In the genomic region with DNA sequence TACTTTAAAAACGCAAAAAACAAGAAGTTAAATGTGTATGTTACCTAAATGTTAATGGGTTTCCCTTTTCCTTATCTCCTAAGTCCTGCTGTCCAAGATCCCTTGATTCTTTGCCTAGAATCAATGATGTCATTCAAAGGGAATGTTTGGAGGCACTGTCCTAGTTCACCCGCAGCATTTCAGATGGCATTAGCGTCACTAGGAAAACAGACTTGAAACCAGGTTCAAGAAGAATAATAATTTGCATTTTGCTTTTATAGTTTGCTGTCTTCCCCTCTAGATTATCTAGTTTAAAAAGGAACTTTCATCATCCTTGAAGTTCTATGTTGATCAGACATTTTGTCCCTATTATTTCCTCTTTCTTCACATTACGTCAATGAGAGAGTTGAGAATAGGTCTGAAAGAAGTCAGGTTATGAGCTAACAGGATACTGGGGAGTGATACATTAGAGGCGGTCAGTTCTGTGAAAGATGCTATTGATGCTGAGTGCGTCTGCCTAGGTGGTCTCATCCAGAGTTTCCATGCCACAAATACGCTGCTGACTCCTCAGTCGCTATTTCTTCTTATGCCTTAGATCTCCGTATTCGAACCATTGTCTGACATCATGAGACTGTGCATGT, we compare ENCODE assay signal across 1 cellular context.
TF ChIP-seq lines count a peak whose summit lies in the region.

No MANE protein-coding gene starts in this region.

TF ChIP-seq in WTC11, 78 proteins besides CTCF, POLR2A, EP300 and RAD21 (continued from another document):
- TF ChIP-seq, protein P1, sequence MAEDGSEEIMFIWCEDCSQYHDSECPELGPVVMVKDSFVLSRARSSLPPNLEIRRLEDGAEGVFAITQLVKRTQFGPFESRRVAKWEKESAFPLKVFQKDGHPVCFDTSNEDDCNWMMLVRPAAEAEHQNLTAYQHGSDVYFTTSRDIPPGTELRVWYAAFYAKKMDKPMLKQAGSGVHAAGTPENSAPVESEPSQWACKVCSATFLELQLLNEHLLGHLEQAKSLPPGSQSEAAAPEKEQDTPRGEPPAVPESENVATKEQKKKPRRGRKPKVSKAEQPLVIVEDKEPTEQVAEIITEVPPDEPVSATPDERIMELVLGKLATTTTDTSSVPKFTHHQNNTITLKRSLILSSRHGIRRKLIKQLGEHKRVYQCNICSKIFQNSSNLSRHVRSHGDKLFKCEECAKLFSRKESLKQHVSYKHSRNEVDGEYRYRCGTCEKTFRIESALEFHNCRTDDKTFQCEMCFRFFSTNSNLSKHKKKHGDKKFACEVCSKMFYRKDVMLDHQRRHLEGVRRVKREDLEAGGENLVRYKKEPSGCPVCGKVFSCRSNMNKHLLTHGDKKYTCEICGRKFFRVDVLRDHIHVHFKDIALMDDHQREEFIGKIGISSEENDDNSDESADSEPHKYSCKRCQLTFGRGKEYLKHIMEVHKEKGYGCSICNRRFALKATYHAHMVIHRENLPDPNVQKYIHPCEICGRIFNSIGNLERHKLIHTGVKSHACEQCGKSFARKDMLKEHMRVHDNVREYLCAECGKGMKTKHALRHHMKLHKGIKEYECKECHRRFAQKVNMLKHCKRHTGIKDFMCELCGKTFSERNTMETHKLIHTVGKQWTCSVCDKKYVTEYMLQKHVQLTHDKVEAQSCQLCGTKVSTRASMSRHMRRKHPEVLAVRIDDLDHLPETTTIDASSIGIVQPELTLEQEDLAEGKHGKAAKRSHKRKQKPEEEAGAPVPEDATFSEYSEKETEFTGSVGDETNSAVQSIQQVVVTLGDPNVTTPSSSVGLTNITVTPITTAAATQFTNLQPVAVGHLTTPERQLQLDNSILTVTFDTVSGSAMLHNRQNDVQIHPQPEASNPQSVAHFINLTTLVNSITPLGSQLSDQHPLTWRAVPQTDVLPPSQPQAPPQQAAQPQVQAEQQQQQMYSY (CRISPR knock-in tag; IDR thresholded peaks at IDR 0.05): no peak
- no peak for TF ChIP-seq ELF4 (CRISPR knock-in tag; IDR thresholded peaks at IDR 0.05; ENCODE audit: low read depth)
- TF ChIP-seq, protein P2, sequence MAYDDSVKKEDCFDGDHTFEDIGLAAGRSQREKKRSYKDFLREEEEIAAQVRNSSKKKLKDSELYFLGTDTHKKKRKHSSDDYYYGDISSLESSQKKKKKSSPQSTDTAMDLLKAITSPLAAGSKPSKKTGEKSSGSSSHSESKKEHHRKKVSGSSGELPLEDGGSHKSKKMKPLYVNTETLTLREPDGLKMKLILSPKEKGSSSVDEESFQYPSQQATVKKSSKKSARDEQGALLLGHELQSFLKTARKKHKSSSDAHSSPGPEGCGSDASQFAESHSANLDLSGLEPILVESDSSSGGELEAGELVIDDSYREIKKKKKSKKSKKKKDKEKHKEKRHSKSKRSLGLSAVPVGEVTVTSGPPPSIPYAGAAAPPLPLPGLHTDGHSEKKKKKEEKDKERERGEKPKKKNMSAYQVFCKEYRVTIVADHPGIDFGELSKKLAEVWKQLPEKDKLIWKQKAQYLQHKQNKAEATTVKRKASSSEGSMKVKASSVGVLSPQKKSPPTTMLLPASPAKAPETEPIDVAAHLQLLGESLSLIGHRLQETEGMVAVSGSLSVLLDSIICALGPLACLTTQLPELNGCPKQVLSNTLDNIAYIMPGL (CRISPR knock-in tag; IDR thresholded peaks at IDR 0.05): no peak
- TF ChIP-seq SP1 (CRISPR knock-in tag; conservative IDR thresholded peaks at IDR 0.05): no peak
- TF ChIP-seq, protein P3, sequence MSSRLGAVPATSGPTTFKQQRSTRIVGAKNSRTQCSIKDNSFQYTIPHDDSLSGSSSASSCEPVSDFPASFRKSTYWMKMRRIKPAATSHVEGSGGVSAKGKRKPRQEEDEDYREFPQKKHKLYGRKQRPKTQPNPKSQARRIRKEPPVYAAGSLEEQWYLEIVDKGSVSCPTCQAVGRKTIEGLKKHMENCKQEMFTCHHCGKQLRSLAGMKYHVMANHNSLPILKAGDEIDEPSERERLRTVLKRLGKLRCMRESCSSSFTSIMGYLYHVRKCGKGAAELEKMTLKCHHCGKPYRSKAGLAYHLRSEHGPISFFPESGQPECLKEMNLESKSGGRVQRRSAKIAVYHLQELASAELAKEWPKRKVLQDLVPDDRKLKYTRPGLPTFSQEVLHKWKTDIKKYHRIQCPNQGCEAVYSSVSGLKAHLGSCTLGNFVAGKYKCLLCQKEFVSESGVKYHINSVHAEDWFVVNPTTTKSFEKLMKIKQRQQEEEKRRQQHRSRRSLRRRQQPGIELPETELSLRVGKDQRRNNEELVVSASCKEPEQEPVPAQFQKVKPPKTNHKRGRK (CRISPR knock-in tag; IDR thresholded peaks at IDR 0.05; ENCODE audit: borderline replicate concordance): no peak
- TF ChIP-seq HMGA2 (CRISPR knock-in tag; IDR thresholded peaks at IDR 0.05): no peak
- no peak for TF ChIP-seq TEAD1 (CRISPR knock-in tag; IDR thresholded peaks at IDR 0.05)
- TF ChIP-seq, protein P4, sequence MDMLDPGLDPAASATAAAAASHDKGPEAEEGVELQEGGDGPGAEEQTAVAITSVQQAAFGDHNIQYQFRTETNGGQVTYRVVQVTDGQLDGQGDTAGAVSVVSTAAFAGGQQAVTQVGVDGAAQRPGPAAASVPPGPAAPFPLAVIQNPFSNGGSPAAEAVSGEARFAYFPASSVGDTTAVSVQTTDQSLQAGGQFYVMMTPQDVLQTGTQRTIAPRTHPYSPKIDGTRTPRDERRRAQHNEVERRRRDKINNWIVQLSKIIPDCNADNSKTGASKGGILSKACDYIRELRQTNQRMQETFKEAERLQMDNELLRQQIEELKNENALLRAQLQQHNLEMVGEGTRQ (CRISPR knock-in tag; IDR thresholded peaks at IDR 0.05): no peak
- TF ChIP-seq, protein P5, sequence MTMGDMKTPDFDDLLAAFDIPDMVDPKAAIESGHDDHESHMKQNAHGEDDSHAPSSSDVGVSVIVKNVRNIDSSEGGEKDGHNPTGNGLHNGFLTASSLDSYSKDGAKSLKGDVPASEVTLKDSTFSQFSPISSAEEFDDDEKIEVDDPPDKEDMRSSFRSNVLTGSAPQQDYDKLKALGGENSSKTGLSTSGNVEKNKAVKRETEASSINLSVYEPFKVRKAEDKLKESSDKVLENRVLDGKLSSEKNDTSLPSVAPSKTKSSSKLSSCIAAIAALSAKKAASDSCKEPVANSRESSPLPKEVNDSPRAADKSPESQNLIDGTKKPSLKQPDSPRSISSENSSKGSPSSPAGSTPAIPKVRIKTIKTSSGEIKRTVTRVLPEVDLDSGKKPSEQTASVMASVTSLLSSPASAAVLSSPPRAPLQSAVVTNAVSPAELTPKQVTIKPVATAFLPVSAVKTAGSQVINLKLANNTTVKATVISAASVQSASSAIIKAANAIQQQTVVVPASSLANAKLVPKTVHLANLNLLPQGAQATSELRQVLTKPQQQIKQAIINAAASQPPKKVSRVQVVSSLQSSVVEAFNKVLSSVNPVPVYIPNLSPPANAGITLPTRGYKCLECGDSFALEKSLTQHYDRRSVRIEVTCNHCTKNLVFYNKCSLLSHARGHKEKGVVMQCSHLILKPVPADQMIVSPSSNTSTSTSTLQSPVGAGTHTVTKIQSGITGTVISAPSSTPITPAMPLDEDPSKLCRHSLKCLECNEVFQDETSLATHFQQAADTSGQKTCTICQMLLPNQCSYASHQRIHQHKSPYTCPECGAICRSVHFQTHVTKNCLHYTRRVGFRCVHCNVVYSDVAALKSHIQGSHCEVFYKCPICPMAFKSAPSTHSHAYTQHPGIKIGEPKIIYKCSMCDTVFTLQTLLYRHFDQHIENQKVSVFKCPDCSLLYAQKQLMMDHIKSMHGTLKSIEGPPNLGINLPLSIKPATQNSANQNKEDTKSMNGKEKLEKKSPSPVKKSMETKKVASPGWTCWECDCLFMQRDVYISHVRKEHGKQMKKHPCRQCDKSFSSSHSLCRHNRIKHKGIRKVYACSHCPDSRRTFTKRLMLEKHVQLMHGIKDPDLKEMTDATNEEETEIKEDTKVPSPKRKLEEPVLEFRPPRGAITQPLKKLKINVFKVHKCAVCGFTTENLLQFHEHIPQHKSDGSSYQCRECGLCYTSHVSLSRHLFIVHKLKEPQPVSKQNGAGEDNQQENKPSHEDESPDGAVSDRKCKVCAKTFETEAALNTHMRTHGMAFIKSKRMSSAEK (CRISPR knock-in tag; IDR thresholded peaks at IDR 0.05; ENCODE audit: borderline replicate concordance): no peak
